Comparison of ENCODE assay signal across 8 cellular contexts in genomic region chr16:3305109-3306068, GRCh38. TPM values are rescaled to one million over a fixed set of nuclear protein-coding genes. Genes with fewer than 3 reads are reported as not detected.
DNase-seq lines count a peak whose midpoint lies in the region; ATAC-seq and TF ChIP-seq lines count a peak whose summit lies in the region.

A gene with protein sequence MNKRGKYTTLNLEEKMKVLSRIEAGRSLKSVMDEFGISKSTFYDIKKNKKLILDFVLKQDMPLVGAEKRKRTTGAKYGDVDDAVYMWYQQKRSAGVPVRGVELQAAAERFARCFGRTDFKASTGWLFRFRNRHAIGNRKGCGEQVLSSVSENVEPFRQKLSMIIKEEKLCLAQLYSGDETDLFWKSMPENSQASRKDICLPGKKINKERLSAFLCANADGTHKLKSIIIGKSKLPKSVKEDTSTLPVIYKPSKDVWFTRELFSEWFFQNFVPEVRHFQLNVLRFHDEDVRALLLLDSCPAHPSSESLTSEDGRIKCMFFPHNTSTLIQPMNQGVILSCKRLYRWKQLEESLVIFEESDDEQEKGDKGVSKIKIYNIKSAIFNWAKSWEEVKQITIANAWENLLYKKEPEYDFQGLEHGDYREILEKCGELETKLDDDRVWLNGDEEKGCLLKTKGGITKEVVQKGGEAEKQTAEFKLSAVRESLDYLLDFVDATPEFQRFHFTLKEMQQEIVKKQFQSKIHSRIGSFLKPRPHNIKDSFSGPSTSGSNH (minus strand): TSS chr16:3305430. CDS start chr16:3300614, 4,816 bp downstream.
Gene ZNF75A, plus strand, starts transcription at chr16:3305497. Its CDS starts 2,932 bp downstream, at chr16:3308429.

- no peaks in the 10 kb centered on the region for H3K9me3 ChIP-seq in colonic mucosa

- intact Hi-C loops in activated CD4-positive, alpha-beta T cell treated with anti-CD3 and anti-CD28 coated beads, Interleukin-2, amount 10 ng/mL, durations not matched to agents 24 days and 14 days (cut with micrococcal nuclease), result loop anchor here (1.0 to 10.0 kb wide), 4 partner anchors 22 to 153 kb away; partner anchors contain the start of gene ZNF263
- intact Hi-C loops in colonic mucosa (cut with DNase I), result no loop called here

- H3K36me3 Mint-ChIP-seq in activated CD4-positive, alpha-beta T cell treated with anti-CD3 and anti-CD28 coated beads, Interleukin-2, amount 10 ng/mL, durations not matched to agents 24 days and 14 days (ENCODE audit: low read depth), result peaks cover 72% of the 10 kb centered on the region

- peaks cover 15% of the 10 kb centered on the region for H3K9me3 Mint-ChIP-seq in activated CD4-positive, alpha-beta T cell treated with anti-CD3 and anti-CD28 coated beads, Interleukin-2, amount 10 ng/mL, durations not matched to agents 24 days and 14 days

- peak; percentile 95 for ATAC-seq in GM18909 (IDR thresholded peaks at IDR 0.05; ENCODE audit: poor library complexity, unreplicated experiment)
- peak; percentile 92 for ATAC-seq in HG03159 (IDR thresholded peaks at IDR 0.05; ENCODE audit: unreplicated experiment)
- ATAC-seq in left lobe of liver, result peak; percentile 99

- TF ChIP-seq CTCF in AG09309 (IDR thresholded peaks at IDR 0.05; ENCODE audit: control insufficient read depth, insufficient read depth, low read depth, low read length, missing control alignments) (no peak), colonic mucosa (IDR thresholded peaks at IDR 0.05) (no peak)

- no peaks in the 10 kb centered on the region for H3K27me3 Mint-ChIP-seq in activated CD4-positive, alpha-beta T cell treated with anti-CD3 and anti-CD28 coated beads, Interleukin-2, amount 10 ng/mL, durations not matched to agents 24 days and 14 days

- H3K27ac ChIP-seq in colonic mucosa, result peak within 1 kb of the TSS; percentile 87

- peak within 1 kb of the TSS; percentile 95 for H3K4me3 ChIP-seq in AG09309 (ENCODE audit: control insufficient read depth, low read depth, low read length)
- peak within 1 kb of the TSS; percentile 87 for H3K4me3 ChIP-seq in colonic mucosa

- H3K36me3 ChIP-seq in colonic mucosa, result peaks cover 4% of the 10 kb centered on the region

- DNase-seq in AG09309 (ENCODE audit: low read depth) (peak; percentile 62), NCI-H510A (lab: John Stamatoyannopoulos, UW) (peak; percentile 67), colonic mucosa (peak; percentile 89), left lobe of liver (ENCODE audit: low spot score) (peak; percentile 89)
- peak; percentile 94 for DNase-seq in activated CD4-positive, alpha-beta T cell treated with anti-CD3 and anti-CD28 coated beads, Interleukin-2, amount 10 ng/mL, durations not matched to agents 24 days and 14 days
- peak; percentile 85 for DNase-seq in stimulated activated CD4-positive, alpha-beta T cell treated with anti-CD3 and anti-CD28 coated beads, Interleukin-1b, Interleukin-23, amount 100 ng/mL, for 48 hours

- H3K27ac Mint-ChIP-seq in activated CD4-positive, alpha-beta T cell treated with anti-CD3 and anti-CD28 coated beads, Interleukin-2, amount 10 ng/mL, durations not matched to agents 24 days and 14 days, result peak within 1 kb of the TSS; percentile 79

- peak within 1 kb of the TSS; percentile 46 to 83 for H3K9ac ChIP-seq in colonic mucosa (ENCODE audit: low read depth in 2 of 2, low read length in 2 of 2)

- H3K4me1 ChIP-seq in colonic mucosa, result no peaks in the 10 kb centered on the region

- H3K27me3 ChIP-seq in colonic mucosa, result no peaks in the 10 kb centered on the region

- H3K4me1 Mint-ChIP-seq in activated CD4-positive, alpha-beta T cell treated with anti-CD3 and anti-CD28 coated beads, Interleukin-2, amount 10 ng/mL, durations not matched to agents 24 days and 14 days, result peaks cover 7% of the 10 kb centered on the region

- H3K4me3 Mint-ChIP-seq in activated CD4-positive, alpha-beta T cell treated with anti-CD3 and anti-CD28 coated beads, Interleukin-2, amount 10 ng/mL, durations not matched to agents 24 days and 14 days, result peak within 1 kb of the TSS; percentile 80

RNA-seq across cellular contexts. Expression of the first gene that starts in this region (rescaled TPM):
- total RNA-seq in activated CD4-positive, alpha-beta T cell treated with anti-CD3 and anti-CD28 coated beads, Interleukin-2, amount 10 ng/mL, durations not matched to agents 24 days and 14 days, result 2.3 and 3.2 TPM in 2 replicates
- total RNA-seq in colonic mucosa (1 to 10 TPM; 2.1 to 3.1 TPM), left lobe of liver (1.6 TPM)

RNA-seq across cellular contexts. Expression of gene ZNF75A, which starts in this region (rescaled TPM):
- total RNA-seq in activated CD4-positive, alpha-beta T cell treated with anti-CD3 and anti-CD28 coated beads, Interleukin-2, amount 10 ng/mL, durations not matched to agents 24 days and 14 days, result 26.5 and 33.5 TPM in 2 replicates
- 10 to 100 TPM; 14.2 to 20.5 TPM for total RNA-seq in colonic mucosa
- 10.2 TPM for total RNA-seq in left lobe of liver

Comparison
In these comparisons a context has a peak if more than half of its experiments do, and no peak if none do; other contexts are left out.
1. Peak in every context shown above with its lines: DNase-seq, ATAC-seq, H3K4me3 ChIP-seq and H3K27ac ChIP-seq.